Comparison of ENCODE assay signal across 9 cellular contexts in genomic region chr5:123997354-123998215, GRCh38.
A peak's percentile ranks its signal among the peaks of the same experiment; 100 is the strongest.
DNase-seq lines count a peak whose midpoint lies in the region; ATAC-seq and TF ChIP-seq lines count a peak whose summit lies in the region.
"Had no signal": no experiment of that assay in that cellular context is flagged by ENCODE, and none has a peak within 500 bp of the region (broad histone marks: within the 10 kb centered on the region; RNA-seq: fewer than 3 reads in every experiment).

No MANE protein-coding gene starts in this region.

- DNase-seq in HFF-Myc (ENCODE audit: extremely low read depth, low read depth) (peak; percentile 61), adipocyte (ENCODE audit: low read depth) (peak; percentile 87), hepatocyte (ENCODE audit: low spot score) (peak; percentile 13), type B pancreatic cell (ENCODE audit: extremely low spot score, unreplicated experiment) (no peak)

- H3K4me1 ChIP-seq in adipocyte (ENCODE audit: control insufficient read depth, insufficient read depth, low read length) (peaks cover 20% of the 10 kb centered on the region), hepatocyte (ENCODE audit: insufficient read depth) (peaks cover 36% of the 10 kb centered on the region)
- H3K4me1 ChIP-seq: ascending aorta had no signal

- ATAC-seq in GM19467 (IDR thresholded peaks at IDR 0.05; ENCODE audit: unreplicated experiment) = no peak
- ATAC-seq in GM19395 (IDR thresholded peaks at IDR 0.05; ENCODE audit: unreplicated experiment) = no peak
- ATAC-seq in GM19023 (IDR thresholded peaks at IDR 0.05; ENCODE audit: unreplicated experiment) = no peak

- no peaks in the 10 kb centered on the region for H3K36me3 Mint-ChIP-seq in type B pancreatic cell
- H3K36me3 Mint-ChIP-seq: memory B cell had no signal

- peaks cover 45% of the 10 kb centered on the region for H3K4me1 Mint-ChIP-seq in type B pancreatic cell (ENCODE audit: unreplicated experiment)

- no peak overlapping the region for H3K27ac Mint-ChIP-seq in type B pancreatic cell
- H3K27ac Mint-ChIP-seq: memory B cell had no signal

- H3K27me3 ChIP-seq in adipocyte (replicated peaks; ENCODE audit: control insufficient read depth, insufficient read depth, low read length) (peaks cover 5% of the 10 kb centered on the region), hepatocyte (no peaks in the 10 kb centered on the region)
- H3K27me3 ChIP-seq: ascending aorta had no signal

- WGBS in hepatocyte (ENCODE audit: low lambda C conversion rate, missing lambda C conversion rate) = 39% methylated on average over 7 of the region's 7 CpGs

- no peak overlapping the region for H3K9ac ChIP-seq in adipocyte (ENCODE audit: low read length)

- H3K36me3 ChIP-seq in adipocyte (ENCODE audit: control insufficient read depth, insufficient read depth, low read length, severe bottlenecking) (no peaks in the 10 kb centered on the region), hepatocyte (replicated peaks; ENCODE audit: insufficient read depth, low read depth) (no peaks in the 10 kb centered on the region)
- H3K36me3 ChIP-seq: ascending aorta had no signal

- peaks cover 4% of the 10 kb centered on the region for H3K9me3 ChIP-seq in adipocyte (ENCODE audit: control insufficient read depth, low read length)
- H3K9me3 ChIP-seq in hepatocyte (ENCODE audit: low read depth) = no peaks in the 10 kb centered on the region
- H3K9me3 ChIP-seq: ascending aorta had no signal

- no peak overlapping the region for H3K27ac ChIP-seq in hepatocyte
- H3K27ac ChIP-seq: ascending aorta had no signal

- H3K27me3 Mint-ChIP-seq in type B pancreatic cell = peaks cover 72% of the 10 kb centered on the region
- H3K27me3 Mint-ChIP-seq: memory B cell had no signal

- no peak for TF ChIP-seq CTCF in HFF-Myc (IDR thresholded peaks at IDR 0.05; ENCODE audit: low read depth, low read length, missing control alignments)
- no peak for TF ChIP-seq CTCF in hepatocyte (IDR thresholded peaks at IDR 0.05; ENCODE audit: poor library complexity)
- no peak for TF ChIP-seq CTCF in type B pancreatic cell (conservative IDR thresholded peaks at IDR 0.05)

- no peaks in the 10 kb centered on the region for H4K20me1 ChIP-seq in hepatocyte (ENCODE audit: insufficient read depth, poor library complexity, severe bottlenecking)

- H3K79me2 ChIP-seq in hepatocyte = no peaks in the 10 kb centered on the region

- no peaks in the 10 kb centered on the region for H3K9me2 ChIP-seq in hepatocyte (replicated peaks; ENCODE audit: insufficient read depth)

- H3K9me3 Mint-ChIP-seq in type B pancreatic cell = no peaks in the 10 kb centered on the region
- H3K9me3 Mint-ChIP-seq: memory B cell had no signal

- H3K4me2 ChIP-seq in hepatocyte = peak overlapping the region; percentile 10

- H2AFZ ChIP-seq in hepatocyte = no peak overlapping the region

- H3K4me3 ChIP-seq in HFF-Myc (replicated peaks; ENCODE audit: low read depth, low read length) (no peak overlapping the region), adipocyte (ENCODE audit: low read length) (peak overlapping the region; percentile 27), hepatocyte (no peak overlapping the region)
- H3K4me3 ChIP-seq: ascending aorta had no signal

- peak overlapping the region; percentile 0 for H3K4me3 Mint-ChIP-seq in type B pancreatic cell
- H3K4me3 Mint-ChIP-seq: memory B cell had no signal
